ENCODE assay signal across 8 cellular contexts in the genomic region with DNA sequence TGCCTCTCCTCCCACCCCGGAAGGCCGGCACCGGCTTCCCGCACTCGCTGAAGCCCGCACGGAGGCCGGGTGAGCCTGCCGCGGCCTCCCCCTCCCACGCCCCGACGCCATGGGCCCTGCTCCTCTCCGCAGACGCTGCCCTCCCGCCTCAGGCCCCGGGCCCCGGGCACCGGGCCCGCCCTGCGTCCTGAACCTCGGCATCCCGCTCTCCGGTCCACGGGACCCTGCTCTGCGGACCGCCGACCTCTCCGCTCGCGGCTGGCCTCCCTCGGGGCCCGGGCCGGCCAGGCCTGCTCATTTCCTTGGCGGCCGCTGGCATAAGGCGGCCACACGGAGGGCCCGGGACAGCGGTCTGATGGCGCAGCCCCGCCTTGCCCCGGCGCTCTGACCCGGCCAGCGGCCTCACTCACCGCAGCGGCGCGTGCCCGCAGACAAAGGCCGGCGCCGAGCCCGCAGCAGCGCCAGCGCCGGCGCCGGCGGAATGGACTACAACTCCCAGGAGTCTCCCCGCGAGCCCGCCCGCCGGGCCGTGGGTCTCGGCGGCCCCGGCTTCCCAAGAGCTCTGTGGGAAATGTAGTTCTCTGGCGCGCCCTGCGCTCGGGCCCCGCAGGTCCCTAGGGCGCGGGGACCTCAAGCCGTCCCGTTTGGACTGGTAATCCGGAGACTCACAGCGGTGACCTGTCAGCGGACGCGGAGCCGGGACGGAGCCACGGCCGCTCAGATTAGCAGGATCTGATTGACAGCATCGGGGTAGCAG. TPM values are rescaled to one million over a fixed set of nuclear protein-coding genes. Genes with fewer than 3 reads are reported as not detected.
DNase-seq lines count a peak whose midpoint lies in the region; ATAC-seq and TF ChIP-seq lines count a peak whose summit lies in the region.

A gene with protein sequence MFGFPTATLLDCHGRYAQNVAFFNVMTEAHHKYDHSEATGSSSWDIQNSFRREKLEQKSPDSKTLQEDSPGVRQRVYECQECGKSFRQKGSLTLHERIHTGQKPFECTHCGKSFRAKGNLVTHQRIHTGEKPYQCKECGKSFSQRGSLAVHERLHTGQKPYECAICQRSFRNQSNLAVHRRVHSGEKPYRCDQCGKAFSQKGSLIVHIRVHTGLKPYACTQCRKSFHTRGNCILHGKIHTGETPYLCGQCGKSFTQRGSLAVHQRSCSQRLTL (minus strand): TSS at position 490 of the 757 bp plus-strand sequence. CDS start 2,748 bp downstream, outside the sequence.

- H3K27ac ChIP-seq in HL-60 (replicated peaks) (no peak within 1 kb of the TSS), esophagus (ENCODE audit: low read depth in 2 of 2, low read length in 1 of 2) (peak within 1 kb of the TSS; percentile 57 to 66)

- H3K4me3 Mint-ChIP-seq in Caco-2 (ENCODE audit: unreplicated experiment): peak within 1 kb of the TSS; percentile 89

- H3K9ac ChIP-seq in mucosa of stomach (ENCODE audit: low read length): peak within 1 kb of the TSS; percentile 85

- H3K9me3 ChIP-seq in Caco-2 (peaks cover 33% of the 10 kb centered on the region), esophagus (ENCODE audit: control insufficient read depth in 2 of 2, insufficient read depth in 1 of 2, low read depth in 1 of 2, low read length in 1 of 2) (peaks cover 11 to 15% of the 10 kb centered on the region in 2 donors), mucosa of stomach (ENCODE audit: control insufficient read depth, low read length) (peaks cover 30% of the 10 kb centered on the region)

- peaks cover 29% of the 10 kb centered on the region for H3K36me3 Mint-ChIP-seq in Caco-2 (ENCODE audit: insufficient read depth, unreplicated experiment)

- BruUV-seq in Caco-2 (replicated peaks; lab: Mats Ljungman, UMichigan): no TSS peak

- peak within 1 kb of the TSS; percentile 65 for H3K27ac Mint-ChIP-seq in Caco-2 (ENCODE audit: unreplicated experiment)

- peak; percentile 99 for ATAC-seq in GM19467 (IDR thresholded peaks at IDR 0.05; ENCODE audit: unreplicated experiment)

- H3K27me3 Mint-ChIP-seq in Caco-2 (ENCODE audit: insufficient read depth, unreplicated experiment): peaks cover 3% of the 10 kb centered on the region

- intact Hi-C loops in Caco-2 (cut with micrococcal nuclease; ENCODE audit: unreplicated experiment): loop anchor here (1.0 to 5.0 kb wide), 3 partner anchors 42 to 1001 kb away; a partner anchor contains a TSS

- H3K4me3 ChIP-seq in Caco-2 (ENCODE audit: low read depth, low read length) (peak within 1 kb of the TSS; percentile 81), HL-60 (replicated peaks; ENCODE audit: insufficient read depth, low read length) (peak within 1 kb of the TSS; percentile 64), esophagus (ENCODE audit: low read depth in 1 of 2, low read length in 2 of 2) (peak within 1 kb of the TSS; percentile 81 to 82), mucosa of stomach (ENCODE audit: low read length) (peak within 1 kb of the TSS; percentile 77)

- no peak for TF ChIP-seq CTCF in Caco-2 (IDR thresholded peaks at IDR 0.05; ENCODE audit: insufficient read depth in 1 of 2, low read depth in 1 of 2, low read length in 1 of 2, severe bottlenecking in 1 of 2, unreplicated experiment in 1 of 2)
- no peak for TF ChIP-seq CTCF in HL-60 (IDR thresholded peaks at IDR 0.05; ENCODE audit: insufficient read depth, low read length)

- H3K4me1 Mint-ChIP-seq in Caco-2 (ENCODE audit: low read depth, unreplicated experiment): no peaks in the 10 kb centered on the region

- DNase-seq in Caco-2 (peak; percentile 88 to 94), HL-60 (ENCODE audit: low read depth in 1 of 2, low spot score in 1 of 2) (peak; percentile 59 to 75), OCI-M1 (lab: John Stamatoyannopoulos, UW) (peak; percentile 92)
- peak; percentile 85 for DNase-seq in activated T-cell treated with anti-CD3 and anti-CD28 coated beads, Interleukin-2, amount 50 U/mL, for 1 hour
- peak; percentile 57 to 63 for DNase-seq in stimulated activated CD8-positive, alpha-beta memory T cell treated with anti-CD3 and anti-CD28 coated beads, Interleukin-4, amount 100 ng/mL, for 4 hours (ENCODE audit: low read depth in 2 of 2, low spot score in 1 of 2)

- 0 out of 2 replicates have a peak, but pooled peaks cover 4% of the 10 kb centered on the region for H3K4me1 ChIP-seq in Caco-2
- H3K4me1 ChIP-seq in esophagus (ENCODE audit: control insufficient read depth in 2 of 2, insufficient read depth in 2 of 2, low read length in 1 of 2): no peaks in the 10 kb centered on the region
- peaks cover 4% of the 10 kb centered on the region for H3K4me1 ChIP-seq in mucosa of stomach (ENCODE audit: control insufficient read depth, insufficient read depth, low read length)

- H3K27me3 ChIP-seq in Caco-2 (replicated peaks; ENCODE audit: control insufficient read depth, insufficient read depth, low read length) (no peaks in the 10 kb centered on the region; the same call in 1 of the 2 replicates), HL-60 (ENCODE audit: insufficient read depth, poor library complexity, severe bottlenecking) (no peaks in the 10 kb centered on the region), esophagus (ENCODE audit: control insufficient read depth in 1 of 2, insufficient read depth in 2 of 2, low read length in 2 of 2) (no peaks in the 10 kb centered on the region), mucosa of stomach (ENCODE audit: control insufficient read depth, insufficient read depth, low read length) (peaks cover 6% of the 10 kb centered on the region)

- 1% methylated on average over 71 to 89 of the region's 89 CpGs for WGBS in esophagus, 2 donors

- H3K36me3 ChIP-seq in Caco-2 (ENCODE audit: control insufficient read depth, insufficient read depth, low read length) (peaks cover 11% of the 10 kb centered on the region), esophagus (ENCODE audit: control insufficient read depth in 2 of 2, insufficient read depth in 2 of 2, low read length in 1 of 2) (peaks cover 15 to 19% of the 10 kb centered on the region in 2 donors), mucosa of stomach (ENCODE audit: control insufficient read depth, insufficient read depth, low read length) (peaks cover 22% of the 10 kb centered on the region)

- CTCF ChIA-PET in Caco-2 (lab: Charles Lee): interaction anchor here (0.6 kb wide), 1 partner anchor 175 kb away, joined by 3 read pairs; no protein-coding TSS in a partner anchor

- POLR2A ChIA-PET in Caco-2 (lab: Charles Lee): interaction anchor here (0.5 to 0.7 kb wide), 5 partner anchors 9 to 294 kb away, joined by 3 read pairs; no protein-coding TSS in a partner anchor

- peaks cover 36% of the 10 kb centered on the region for H3K9me3 Mint-ChIP-seq in Caco-2 (ENCODE audit: unreplicated experiment)

RNA-seq across cellular contexts. Expression of the gene that starts here (rescaled TPM):
- total RNA-seq in Caco-2 (2022): 25.3 and 30.3 TPM in 2 replicates
- polyA plus RNA-seq in esophagus: 10 to 100 TPM; 19.9 to 23.0 TPM
